ENCODE assay signal across 20 cellular contexts in genomic region chr11:116955548-116955947, GRCh38.
DNase-seq lines count a peak whose midpoint lies in the region; ATAC-seq and TF ChIP-seq lines count a peak whose summit lies in the region.
"Had no signal": no experiment of that assay in that cellular context is flagged by ENCODE, and none has a peak within 500 bp of the region (broad histone marks: within the 10 kb centered on the region; RNA-seq: fewer than 3 reads in every experiment).

No MANE protein-coding gene starts in this region.

- H3K9me3 Mint-ChIP-seq in naive thymus-derived CD4-positive, alpha-beta T cell = peaks cover 0 to 3% (median 0%) of the 10 kb centered on the region in 11 donors
- H3K9me3 Mint-ChIP-seq: activated naive CD4-positive, alpha-beta T cell treated with anti-CD3 and anti-CD28 coated beads, Interleukin-2, amount 10 ng/mL, durations not matched to agents 7 days and 5 days; activated T-cell treated with anti-CD3 and anti-CD28 coated beads, Interleukin-2, amount 50 U/mL, for 4 hours; CD14-positive monocyte; nephron progenitor cell had no signal

- H3K4me3 ChIP-seq in A673 (ENCODE audit: low read depth, low read length, poor library complexity, severe bottlenecking) (no peak overlapping the region), HUES64 (ENCODE audit: low read length) (no peak overlapping the region), tibial artery (no peak overlapping the region)
- H3K4me3 ChIP-seq in naive thymus-derived CD4-positive, alpha-beta T cell (ENCODE audit: low read length) = no peak overlapping the region
- H3K4me3 ChIP-seq: colonic mucosa had no signal

- no peaks in the 10 kb centered on the region for H3K27me3 Mint-ChIP-seq in naive thymus-derived CD4-positive, alpha-beta T cell
- H3K27me3 Mint-ChIP-seq: activated naive CD4-positive, alpha-beta T cell treated with anti-CD3 and anti-CD28 coated beads, Interleukin-2, amount 10 ng/mL, durations not matched to agents 7 days and 5 days had no signal

- H3K36me3 ChIP-seq in A673 (ENCODE audit: insufficient read depth, low read length, poor library complexity, severe bottlenecking) (peaks cover 15% of the 10 kb centered on the region), HUES64 (ENCODE audit: insufficient read depth, low read length) (peaks cover 15% of the 10 kb centered on the region), tibial artery (peaks cover 0 to 5% (median 5%) of the 10 kb centered on the region in 3 donors)
- H3K36me3 ChIP-seq in naive thymus-derived CD4-positive, alpha-beta T cell (ENCODE audit: control insufficient read depth in 2 of 3, insufficient read depth in 3 of 3, low read length in 3 of 3) = peaks cover 0 to 13% (median 0%) of the 10 kb centered on the region in 3 experiments

- H3K4me3 Mint-ChIP-seq in naive thymus-derived CD4-positive, alpha-beta T cell = no peak overlapping the region
- H3K4me3 Mint-ChIP-seq: activated naive CD4-positive, alpha-beta T cell treated with anti-CD3 and anti-CD28 coated beads, Interleukin-2, amount 10 ng/mL, durations not matched to agents 7 days and 5 days; activated T-cell treated with anti-CD3 and anti-CD28 coated beads, Interleukin-2, amount 50 U/mL, for 4 hours; CD14-positive monocyte; nephron progenitor cell had no signal

- ATAC-seq in naive thymus-derived CD4-positive, alpha-beta T cell = peak; percentile 40
- no peak for ATAC-seq in GM19452 (IDR thresholded peaks at IDR 0.05; ENCODE audit: unreplicated experiment)
- ATAC-seq: activated T-cell treated with anti-CD3 and anti-CD28 coated beads, Interleukin-2, amount 50 U/mL, for 4 hours had no signal

- H3K9me3 ChIP-seq in A673 (ENCODE audit: low read depth, low read length, poor library complexity, severe bottlenecking) = no peaks in the 10 kb centered on the region
- H3K9me3 ChIP-seq in HUES64 (ENCODE audit: insufficient read depth, low read depth, low read length) = no peaks in the 10 kb centered on the region
- no peaks in the 10 kb centered on the region for H3K9me3 ChIP-seq in naive thymus-derived CD4-positive, alpha-beta T cell (ENCODE audit: control insufficient read depth in 2 of 3, low read length in 3 of 3)
- no peaks in the 10 kb centered on the region for H3K9me3 ChIP-seq in tibial artery
- H3K9me3 ChIP-seq: colonic mucosa had no signal

- no peaks in the 10 kb centered on the region for H3K27me3 ChIP-seq in A673 (replicated peaks; ENCODE audit: insufficient read depth, low read depth, low read length, poor library complexity)
- no peaks in the 10 kb centered on the region for H3K27me3 ChIP-seq in HUES64 (ENCODE audit: insufficient read depth, low read length)
- H3K27me3 ChIP-seq in naive thymus-derived CD4-positive, alpha-beta T cell (ENCODE audit: control insufficient read depth in 2 of 2, insufficient read depth in 2 of 2, low read length in 2 of 2) = no peaks in the 10 kb centered on the region
- no peaks in the 10 kb centered on the region for H3K27me3 ChIP-seq in tibial artery
- H3K27me3 ChIP-seq: colonic mucosa had no signal

- peaks cover 12 to 37% (median 29%) of the 10 kb centered on the region in 7 donors for H3K4me1 Mint-ChIP-seq in naive thymus-derived CD4-positive, alpha-beta T cell

- H3K36me3 Mint-ChIP-seq in naive thymus-derived CD4-positive, alpha-beta T cell = peaks cover 4 to 41% (median 10%) of the 10 kb centered on the region in 5 donors

- intact Hi-C loops in A673 (cut with micrococcal nuclease; ENCODE audit: unreplicated experiment) = no loop called here
- intact Hi-C loops in naive thymus-derived CD4-positive, alpha-beta T cell (cut with micrococcal nuclease) = no loop called here
- intact Hi-C loops in tibial artery (cut with DNase I; ENCODE audit: low total_unique reads) = no loop called here

- no peak overlapping the region for H3K9ac ChIP-seq in HUES64 (ENCODE audit: low read depth, low read length)

- no peak for DNase-seq in A673 (ENCODE audit: low spot score)
- peak; percentile 35 for DNase-seq in cerebellar cortex (ENCODE audit: low spot score)
- no peak for DNase-seq in naive thymus-derived CD4-positive, alpha-beta T cell
- DNase-seq in activated naive CD4-positive, alpha-beta T cell treated with anti-CD3 and anti-CD28 coated beads, Interleukin-2, amount 50 U/mL, for 16 hours = no peak
- no peak for DNase-seq in tibial artery
- DNase-seq in SHP77 treated with DMSO at 0.1 percent for 48 hours (lab: John Stamatoyannopoulos, UW) = no peak
- DNase-seq: activated CD4-positive, alpha-beta T cell treated with anti-CD3 and anti-CD28 coated beads, Interleukin-2, amount 50 U/mL, for 1 hour; activated naive CD4-positive, alpha-beta T cell treated with anti-CD3 and anti-CD28 coated beads, Interleukin-2, amount 10 ng/mL, durations not matched to agents 7 days and 5 days; activated T-cell treated with anti-CD3 and anti-CD28 coated beads, Interleukin-2, amount 50 U/mL, for 4 hours; colonic mucosa; DMS79; MV-4-11; NCI-H187; NCI-H226; nephron progenitor cell; stimulated activated CD8-positive, alpha-beta memory T cell treated with anti-CD3 and anti-CD28 coated beads, Interleukin-4, amount 100 ng/mL, for 48 hours; SW 1271 had no signal

- BruUV-seq in A673 (replicated peaks; lab: Mats Ljungman, UMichigan) = no TSS peak

- WGBS in HUES64 = 95% methylated on average over 3 of the region's 3 CpGs

- CTCF ChIA-PET in A673 (lab: Charles Lee) = no interaction called here
- CTCF ChIA-PET in naive thymus-derived CD4-positive, alpha-beta T cell (lab: Charles Lee) = no interaction called here

- TF ChIP-seq CTCF in A673 (conservative IDR thresholded peaks at IDR 0.05; ENCODE audit: low read depth, low read length) = no peak
- TF ChIP-seq CTCF in tibial artery (IDR thresholded peaks at IDR 0.05) = no peak

- peaks cover 27% of the 10 kb centered on the region for H3K4me1 ChIP-seq in A673 (ENCODE audit: insufficient read depth, low read length, poor library complexity, severe bottlenecking)
- peaks cover 14% of the 10 kb centered on the region for H3K4me1 ChIP-seq in HUES64 (ENCODE audit: insufficient read depth, low read length)
- H3K4me1 ChIP-seq in naive thymus-derived CD4-positive, alpha-beta T cell (ENCODE audit: control insufficient read depth in 2 of 2, insufficient read depth in 2 of 2, low read length in 2 of 2) = peaks cover 0 to 40% of the 10 kb centered on the region in 2 donors
- H3K4me1 ChIP-seq in tibial artery = peaks cover 0 to 15% (median 9%) of the 10 kb centered on the region in 4 donors
- H3K4me1 ChIP-seq: colonic mucosa had no signal

- peak overlapping the region; percentile 1 for H3K27ac ChIP-seq in A673 (ENCODE audit: low read depth, low read length, poor library complexity, severe bottlenecking)
- H3K27ac ChIP-seq in HUES64 (ENCODE audit: low read depth, low read length) = 0 out of 2 replicates have a peak overlapping the region, but pooled peaks have one; percentile 12
- H3K27ac ChIP-seq in naive thymus-derived CD4-positive, alpha-beta T cell (ENCODE audit: low read depth, low read length) = no peak overlapping the region
- H3K27ac ChIP-seq in tibial artery = no peak overlapping the region
- H3K27ac ChIP-seq: colonic mucosa had no signal

- H3K27ac Mint-ChIP-seq in naive thymus-derived CD4-positive, alpha-beta T cell = no peak overlapping the region
- H3K27ac Mint-ChIP-seq: activated naive CD4-positive, alpha-beta T cell treated with anti-CD3 and anti-CD28 coated beads, Interleukin-2, amount 10 ng/mL, durations not matched to agents 7 days and 5 days; nephron progenitor cell had no signal

- POLR2A ChIA-PET in A673 (lab: Charles Lee; ENCODE audit: low non-redundant PET) = no interaction called here
- POLR2A ChIA-PET in naive thymus-derived CD4-positive, alpha-beta T cell (lab: Charles Lee) = interaction anchor here (0.6 kb wide), 1 partner anchor 12 kb away, joined by 4 read pairs; no protein-coding TSS in a partner anchor

Comparison
In these comparisons a context has a peak if more than half of its experiments do, and no peak if none do; other contexts are left out.
1. H3K27ac ChIP-seq: peak in A673 (single experiment) and HUES64 (single experiment); none in naive thymus-derived CD4-positive, alpha-beta T cell (single experiment) and tibial artery (0 of 2).